ENCODE assay signal across 8 cellular contexts in the genomic region with DNA sequence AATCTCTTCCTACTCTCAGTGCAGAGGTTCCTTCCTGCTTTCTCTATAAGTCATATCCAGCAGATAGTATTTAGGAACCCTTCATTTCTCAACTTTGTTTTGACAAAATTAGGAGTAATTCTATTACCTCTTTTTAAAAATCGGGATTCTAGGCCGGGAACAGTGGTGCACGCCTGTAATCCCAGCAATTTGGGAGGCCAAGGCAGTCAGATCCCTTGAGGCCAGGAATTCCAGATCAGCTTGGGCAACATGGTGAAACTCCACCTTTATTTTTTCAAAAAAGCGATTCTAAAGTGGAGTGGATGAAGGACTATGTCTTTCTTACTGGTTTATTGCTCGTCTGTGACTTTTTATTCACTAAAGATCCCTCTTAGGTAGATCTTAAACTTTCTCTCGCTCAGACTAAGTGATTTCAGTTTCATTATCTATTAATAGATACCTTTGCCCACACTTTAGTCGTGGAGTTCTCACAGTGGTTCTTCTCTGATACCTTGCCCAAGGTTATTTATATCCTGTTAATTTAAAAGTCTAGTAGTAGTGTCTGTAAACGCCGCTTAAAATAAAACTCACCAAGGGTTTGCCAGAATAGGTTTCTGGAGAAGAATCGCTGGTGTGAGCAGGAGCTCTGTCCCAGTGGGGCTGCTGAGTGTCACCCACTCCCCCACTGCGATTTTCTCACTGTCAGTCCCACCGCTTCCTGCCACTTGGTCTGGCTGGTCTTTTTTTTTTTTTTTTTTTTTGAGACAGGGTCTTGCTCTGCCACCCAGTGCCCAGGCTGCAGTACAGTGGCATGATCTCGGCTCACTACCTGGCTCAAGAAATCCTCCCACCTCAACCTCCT. TPM values are rescaled to one million over a fixed set of nuclear protein-coding genes. Genes with fewer than 3 reads are reported as not detected.
DNase-seq lines count a peak whose midpoint lies in the region; ATAC-seq and TF ChIP-seq lines count a peak whose summit lies in the region.

No MANE protein-coding gene starts in this region.

- H3K79me2 ChIP-seq in DND-41 (ENCODE audit: insufficient read depth, low read length) (peaks cover 47% of the 10 kb centered on the region), MM.1S (ENCODE audit: low read length) (no peaks in the 10 kb centered on the region)

- H2AFZ ChIP-seq in DND-41 (ENCODE audit: low read depth, low read length): peak overlapping the region; percentile 60
- no peak overlapping the region for H2AFZ ChIP-seq in MM.1S (ENCODE audit: low read length)

- H3K9ac ChIP-seq in DND-41 (ENCODE audit: low read depth, low read length): peak overlapping the region; percentile 74
- H3K9ac ChIP-seq in MM.1S (ENCODE audit: low read length): no peak overlapping the region

- peak; percentile 77 for ATAC-seq in DND-41 (ENCODE audit: insufficient read depth, low read depth)
- peak; percentile 80 for ATAC-seq in GM21447 (IDR thresholded peaks at IDR 0.05; ENCODE audit: unreplicated experiment)
- ATAC-seq in stimulated activated naive CD8-positive, alpha-beta T cell treated with anti-CD3 and anti-CD28 coated beads, Interleukin-15, Interleukin-2, amounts not matched to agents 100 U/mL and 50 U/mL, for 24 hours: peak; percentile 68
- ATAC-seq in omental fat pad (ENCODE audit: low FRiP score): no peak

- DNase-seq in DND-41 (peak; percentile 81), MM.1S (peak; percentile 87), NCI-H2107 treated with DMSO at 0.1 percent for 48 hours (lab: John Stamatoyannopoulos, UW; ENCODE audit: unreplicated experiment) (no peak), omental fat pad (ENCODE audit: low spot score) (no peak), SJCRH30 (no peak)
- DNase-seq in effector memory CD4-positive, alpha-beta T cell: no peak
- DNase-seq in stimulated activated naive CD8-positive, alpha-beta T cell treated with anti-CD3 and anti-CD28 coated beads, Interleukin-15, Interleukin-2, amounts not matched to agents 100 U/mL and 50 U/mL, for 24 hours: peak; percentile 38

- H4K20me1 ChIP-seq in DND-41 (ENCODE audit: insufficient read depth, low read length) (no peaks in the 10 kb centered on the region), MM.1S (ENCODE audit: insufficient read depth, low read length) (no peaks in the 10 kb centered on the region)

- H3K4me1 ChIP-seq in DND-41 (ENCODE audit: insufficient read depth, low read length): peaks cover 68% of the 10 kb centered on the region
- H3K4me1 ChIP-seq in MM.1S (ENCODE audit: low read length): peaks cover 15% of the 10 kb centered on the region
- peaks cover 12% of the 10 kb centered on the region for H3K4me1 ChIP-seq in effector memory CD4-positive, alpha-beta T cell (ENCODE audit: control insufficient read depth, insufficient read depth, low read length, poor library complexity, severe bottlenecking)
- no peaks in the 10 kb centered on the region for H3K4me1 ChIP-seq in SJCRH30

- no peaks in the 10 kb centered on the region for H3K9me3 ChIP-seq in DND-41 (ENCODE audit: insufficient read depth, low read length, severe bottlenecking)
- no peaks in the 10 kb centered on the region for H3K9me3 ChIP-seq in MM.1S (replicated peaks; ENCODE audit: insufficient read depth, low read length)
- no peaks in the 10 kb centered on the region for H3K9me3 ChIP-seq in effector memory CD4-positive, alpha-beta T cell (ENCODE audit: control insufficient read depth, low read length)
- no peaks in the 10 kb centered on the region for H3K9me3 ChIP-seq in SJCRH30 (replicated peaks)

- H3K4me2 ChIP-seq in DND-41 (ENCODE audit: insufficient read depth, low read length): peak overlapping the region; percentile 83
- H3K4me2 ChIP-seq in MM.1S (ENCODE audit: low read depth, low read length): peak overlapping the region; percentile 93

- peak; percentile 56 for TF ChIP-seq CTCF in DND-41 (IDR thresholded peaks at IDR 0.05; ENCODE audit: borderline replicate concordance, extremely low read depth, low read length, poor library complexity, severe bottlenecking)
- TF ChIP-seq CTCF in MM.1S (IDR thresholded peaks at IDR 0.05; ENCODE audit: low read length): no peak
- TF ChIP-seq CTCF in omental fat pad (IDR thresholded peaks at IDR 0.05): no peak

- H3K4me3 ChIP-seq in DND-41 (ENCODE audit: low read depth in 1 of 2, low read length in 2 of 2) (peak overlapping the region; percentile 36 to 63), MM.1S (ENCODE audit: low read length) (peak overlapping the region; percentile 40), SJCRH30 (no peak overlapping the region)
- H3K4me3 ChIP-seq in effector memory CD4-positive, alpha-beta T cell (ENCODE audit: insufficient read depth, low read depth, low read length, poor library complexity, severe bottlenecking): peak overlapping the region; percentile 55

- no peaks in the 10 kb centered on the region for H3K9me2 ChIP-seq in MM.1S (replicated peaks; ENCODE audit: insufficient read depth, low read length)

- peaks cover 16% of the 10 kb centered on the region for H3F3A ChIP-seq in MM.1S (ENCODE audit: insufficient read depth, low read length)

- H3K36me3 ChIP-seq in DND-41 (ENCODE audit: insufficient read depth, low read length) (no peaks in the 10 kb centered on the region), MM.1S (replicated peaks; ENCODE audit: insufficient read depth, low read length) (no peaks in the 10 kb centered on the region), SJCRH30 (no peaks in the 10 kb centered on the region)
- H3K36me3 ChIP-seq in effector memory CD4-positive, alpha-beta T cell (ENCODE audit: control insufficient read depth, insufficient read depth, low read length): no peaks in the 10 kb centered on the region

- H3K27me3 ChIP-seq in DND-41 (ENCODE audit: insufficient read depth, low read length, poor library complexity) (no peaks in the 10 kb centered on the region), MM.1S (replicated peaks; ENCODE audit: insufficient read depth, low read length) (peaks cover 41% of the 10 kb centered on the region), SJCRH30 (no peaks in the 10 kb centered on the region)
- H3K27me3 ChIP-seq in effector memory CD4-positive, alpha-beta T cell (replicated peaks; ENCODE audit: control insufficient read depth, insufficient read depth, low read length, poor library complexity, severe bottlenecking): no peaks in the 10 kb centered on the region

- H3K27ac ChIP-seq in DND-41 (ENCODE audit: low read length) (peak overlapping the region; percentile 92), MM.1S (ENCODE audit: low read length) (no peak overlapping the region), SJCRH30 (no peak overlapping the region)
- peak overlapping the region; percentile 71 for H3K27ac ChIP-seq in effector memory CD4-positive, alpha-beta T cell (ENCODE audit: insufficient read depth, low read length, poor library complexity, severe bottlenecking)

RNA-seq across cellular contexts. Expression of a gene that starts 27.0 kb away (rescaled TPM):
- total RNA-seq in omental fat pad: 10 to 100 TPM; 17.7 to 43.9 (median 24.8) TPM
- 55.0 and 61.3 TPM in 2 replicates for total RNA-seq in SJCRH30 (2014; rRNA removed; shearing (Covaris generic))

Comparison
In these comparisons a context has a peak if more than half of its experiments do, and no peak if none do; other contexts are left out.
1. DNase-seq: peak in DND-41 (single experiment), MM.1S (single experiment) and stimulated activated naive CD8-positive, alpha-beta T cell treated with anti-CD3 and anti-CD28 coated beads, Interleukin-15, Interleukin-2, amounts not matched to agents 100 U/mL and 50 U/mL, for 24 hours (single experiment); none in effector memory CD4-positive, alpha-beta T cell (0 of 3), NCI-H2107 treated with DMSO at 0.1 percent for 48 hours (single experiment), omental fat pad (single experiment) and SJCRH30 (0 of 2).
2. H3K27ac ChIP-seq: peak in DND-41 (single experiment) and effector memory CD4-positive, alpha-beta T cell (single experiment); none in MM.1S (single experiment) and SJCRH30 (single experiment).